Comparison of ENCODE assay signal across 8 cellular contexts in genomic region chr3:192467230-192468186, GRCh38.
DNase-seq lines count a peak whose midpoint lies in the region; ATAC-seq and TF ChIP-seq lines count a peak whose summit lies in the region.

No MANE protein-coding gene starts in this region.

- peak; percentile 95 for ATAC-seq in GM18511 (IDR thresholded peaks at IDR 0.05; ENCODE audit: unreplicated experiment)
- peak; percentile 98 for ATAC-seq in HG02885 (IDR thresholded peaks at IDR 0.05; ENCODE audit: poor library complexity, unreplicated experiment)
- ATAC-seq in left lobe of liver: peak; percentile 98

- no peak overlapping the region for H3K4me3 ChIP-seq in AG09309 (ENCODE audit: control insufficient read depth, low read depth, low read length)

- DNase-seq in AG09309 (ENCODE audit: low read depth) (no peak), NCI-H187 (lab: John Stamatoyannopoulos, UW) (peak; percentile 15 to 21), T-helper 22 cell (ENCODE audit: low read depth) (peak; percentile 8), left lobe of liver (ENCODE audit: low spot score) (peak; percentile 52)
- DNase-seq in central memory CD4-positive, alpha-beta T cell: peak; percentile 25
- DNase-seq in stimulated activated CD4-positive, alpha-beta T cell treated with anti-CD3 and anti-CD28 coated beads, TNF-alpha, amount 100 ng/mL, for 24 hours (ENCODE audit: low read depth in 3 of 3): peak; percentile 5 to 27 (median 19)

- TF ChIP-seq CTCF in AG09309 (IDR thresholded peaks at IDR 0.05; ENCODE audit: control insufficient read depth, insufficient read depth, low read depth, low read length, missing control alignments): peak; percentile 90
